In the genomic region with DNA sequence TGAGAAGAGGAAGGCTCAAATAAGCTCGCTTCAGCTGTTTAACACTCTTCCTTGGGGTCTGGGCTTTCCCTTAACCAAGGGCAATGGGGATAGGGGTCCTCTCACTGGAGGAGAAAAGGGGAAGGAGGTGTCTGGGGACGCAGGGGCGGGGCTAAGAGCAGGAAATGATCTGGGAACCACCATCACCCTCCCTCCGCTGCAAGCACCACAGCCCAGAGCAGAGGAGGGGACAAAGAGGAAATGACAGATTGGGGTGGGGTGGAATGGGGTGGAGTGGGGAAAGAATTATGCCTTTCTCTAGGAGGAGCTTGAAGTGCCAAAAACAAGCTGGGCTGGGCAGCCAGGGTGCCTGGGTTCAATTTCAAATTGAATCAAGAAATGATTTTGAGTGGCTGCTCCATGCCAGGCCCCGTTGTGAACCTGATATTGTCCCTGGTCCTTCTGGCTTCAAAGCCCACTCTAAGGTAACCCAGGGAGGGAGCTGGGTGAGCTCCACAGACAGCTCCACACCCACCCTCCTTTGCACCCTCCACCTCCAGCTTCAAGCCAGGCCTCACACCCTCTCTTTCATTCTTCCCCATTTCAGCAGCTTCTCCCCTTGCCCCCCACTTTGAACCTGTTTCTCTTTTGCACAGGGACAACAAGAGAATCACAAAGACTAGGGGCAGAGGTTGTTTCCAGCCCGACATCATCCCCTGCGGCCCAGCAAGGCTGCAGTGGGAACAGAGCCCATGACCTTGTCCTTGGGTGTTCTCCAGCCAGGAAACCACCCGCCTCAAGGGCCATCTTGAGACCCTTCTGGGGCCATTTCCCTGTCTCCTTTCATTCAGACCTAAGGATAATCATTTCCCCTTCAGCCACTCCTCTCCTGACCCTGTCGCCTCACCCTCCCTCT, we compare ENCODE assay signal across 1 cellular context.
TF ChIP-seq lines count a peak whose summit lies in the region.

No MANE protein-coding gene starts in this region.

TF ChIP-seq in GM12878, 131 proteins besides CTCF, POLR2A, EP300 and RAD21:
- TF ChIP-seq E2F4 (IDR thresholded peaks at IDR 0.05; ENCODE audit: low read depth, low read length) (no peak), NFIC (IDR thresholded peaks at IDR 0.05; ENCODE audit: low read depth, low read length) (no peak), ATF7 (IDR thresholded peaks at IDR 0.05; ENCODE audit: low read depth) (peak; percentile 46), ZBTB11 (CRISPR knock-in tag; IDR thresholded peaks at IDR 0.05) (no peak), POU2F2 (IDR thresholded peaks at IDR 0.05; ENCODE audit: borderline replicate concordance, low read depth, low read length) (peak; percentile 44; the same call in 2 of the 3 replicates), SRF (IDR thresholded peaks at IDR 0.05; ENCODE audit: low read depth in 2 of 2, low read length in 2 of 2) (0 out of 4 replicates have a peak, but pooled peaks of 1 of the 2 experiments have one; percentile 36), CBX5 (IDR thresholded peaks at IDR 0.05; ENCODE audit: low read depth) (no peak), ZBED1 (IDR thresholded peaks at IDR 0.05; ENCODE audit: borderline replicate concordance) (peak; percentile 44; the same call in 1 of the 2 replicates), BMI1 (IDR thresholded peaks at IDR 0.05; ENCODE audit: borderline replicate concordance) (0 out of 2 replicates have a peak, but pooled peaks have one; percentile 34), LARP7 (IDR thresholded peaks at IDR 0.05) (no peak), PKNOX1 (IDR thresholded peaks at IDR 0.05) (peak; percentile 61), PML (IDR thresholded peaks at IDR 0.05; ENCODE audit: low read length) (peak; percentile 54; the same call in 1 of the 2 replicates), JUNB (IDR thresholded peaks at IDR 0.05) (no peak), MTA3 (IDR thresholded peaks at IDR 0.05; ENCODE audit: borderline replicate concordance, low read length) (peak; percentile 88; the same call in 1 of the 2 replicates), ETV6 (conservative IDR thresholded peaks at IDR 0.05 in 1 of 2, IDR thresholded peaks at IDR 0.05 in 1 of 2; ENCODE audit: borderline replicate concordance in 1 of 2, low read depth in 1 of 2) (0 out of 4 replicates have a peak, but pooled peaks of 1 of the 2 experiments have one; percentile 25), POLR2AphosphoS5 (IDR thresholded peaks at IDR 0.05; ENCODE audit: low read length) (peak; percentile 93), EED (IDR thresholded peaks at IDR 0.05; ENCODE audit: low read depth) (peak; percentile 48), NRF1 (conservative IDR thresholded peaks at IDR 0.05; ENCODE audit: low read depth, low read length) (no peak), CBFB (IDR thresholded peaks at IDR 0.05; ENCODE audit: low read depth) (no peak), HDGF (IDR thresholded peaks at IDR 0.05) (peak; percentile 93), ESRRA (IDR thresholded peaks at IDR 0.05; ENCODE audit: low read length) (peak; percentile 56; the same call in 1 of the 2 replicates), RBBP5 (conservative IDR thresholded peaks at IDR 0.05) (no peak), GABPA (IDR thresholded peaks at IDR 0.05; ENCODE audit: low read depth) (peak; percentile 69; the same call in 1 of the 2 replicates), DPF2 (IDR thresholded peaks at IDR 0.05) (peak; percentile 11; the same call in 1 of the 2 replicates), RUNX3 (IDR thresholded peaks at IDR 0.05; ENCODE audit: low read length) (no peak; the same call in none of the 2 replicates), NBN (IDR thresholded peaks at IDR 0.05) (peak; percentile 32; the same call in 1 of the 2 replicates), SUZ12 (IDR thresholded peaks at IDR 0.05; ENCODE audit: unreplicated experiment) (no peak), RCOR1 (conservative IDR thresholded peaks at IDR 0.05; ENCODE audit: low read depth, low read length) (no peak), CREB1 (IDR thresholded peaks at IDR 0.05; ENCODE audit: low read depth) (peak; percentile 72), CHD4 (IDR thresholded peaks at IDR 0.05) (no peak), ZNF207 (IDR thresholded peaks at IDR 0.05; ENCODE audit: borderline replicate concordance) (no peak), YY1 (IDR thresholded peaks at IDR 0.05; ENCODE audit: low read depth, low read length) (peak; percentile 59), SMARCA5 (IDR thresholded peaks at IDR 0.05) (no peak), SMAD1 (IDR thresholded peaks at IDR 0.05; ENCODE audit: low read depth, partially characterized antibody) (peak; percentile 35), SMAD5 (IDR thresholded peaks at IDR 0.05; ENCODE audit: low read depth) (peak; percentile 29; the same call in 1 of the 2 replicates), ZNF622 (IDR thresholded peaks at IDR 0.05) (no peak), SPI1 (IDR thresholded peaks at IDR 0.05; ENCODE audit: borderline replicate concordance, insufficient read depth, low read depth, low read length) (peak; percentile 69), RELB (IDR thresholded peaks at IDR 0.05; ENCODE audit: low read depth) (peak; percentile 64; the same call in 1 of the 2 replicates), PAX5 (IDR thresholded peaks at IDR 0.05; ENCODE audit: borderline replicate concordance, low read depth, low read length) (peak; percentile 19; the same call in 1 of the 2 replicates), ZSCAN29 (IDR thresholded peaks at IDR 0.05) (no peak), IKZF2 (IDR thresholded peaks at IDR 0.05) (peak; percentile 49 to 71; a peak in 3 of 4 replicates), EGR1 (IDR thresholded peaks at IDR 0.05; ENCODE audit: borderline replicate concordance in 1 of 2, low read depth in 2 of 2, low read length in 2 of 2) (0 out of 3 replicates have a peak, but pooled peaks of 1 of the 2 experiments have one; percentile 5), MLLT1 (IDR thresholded peaks at IDR 0.05) (0 out of 2 replicates have a peak, but pooled peaks have one; percentile 35), GATAD2B (conservative IDR thresholded peaks at IDR 0.05; ENCODE audit: low read depth) (no peak)
- TF ChIP-seq, protein P1, sequence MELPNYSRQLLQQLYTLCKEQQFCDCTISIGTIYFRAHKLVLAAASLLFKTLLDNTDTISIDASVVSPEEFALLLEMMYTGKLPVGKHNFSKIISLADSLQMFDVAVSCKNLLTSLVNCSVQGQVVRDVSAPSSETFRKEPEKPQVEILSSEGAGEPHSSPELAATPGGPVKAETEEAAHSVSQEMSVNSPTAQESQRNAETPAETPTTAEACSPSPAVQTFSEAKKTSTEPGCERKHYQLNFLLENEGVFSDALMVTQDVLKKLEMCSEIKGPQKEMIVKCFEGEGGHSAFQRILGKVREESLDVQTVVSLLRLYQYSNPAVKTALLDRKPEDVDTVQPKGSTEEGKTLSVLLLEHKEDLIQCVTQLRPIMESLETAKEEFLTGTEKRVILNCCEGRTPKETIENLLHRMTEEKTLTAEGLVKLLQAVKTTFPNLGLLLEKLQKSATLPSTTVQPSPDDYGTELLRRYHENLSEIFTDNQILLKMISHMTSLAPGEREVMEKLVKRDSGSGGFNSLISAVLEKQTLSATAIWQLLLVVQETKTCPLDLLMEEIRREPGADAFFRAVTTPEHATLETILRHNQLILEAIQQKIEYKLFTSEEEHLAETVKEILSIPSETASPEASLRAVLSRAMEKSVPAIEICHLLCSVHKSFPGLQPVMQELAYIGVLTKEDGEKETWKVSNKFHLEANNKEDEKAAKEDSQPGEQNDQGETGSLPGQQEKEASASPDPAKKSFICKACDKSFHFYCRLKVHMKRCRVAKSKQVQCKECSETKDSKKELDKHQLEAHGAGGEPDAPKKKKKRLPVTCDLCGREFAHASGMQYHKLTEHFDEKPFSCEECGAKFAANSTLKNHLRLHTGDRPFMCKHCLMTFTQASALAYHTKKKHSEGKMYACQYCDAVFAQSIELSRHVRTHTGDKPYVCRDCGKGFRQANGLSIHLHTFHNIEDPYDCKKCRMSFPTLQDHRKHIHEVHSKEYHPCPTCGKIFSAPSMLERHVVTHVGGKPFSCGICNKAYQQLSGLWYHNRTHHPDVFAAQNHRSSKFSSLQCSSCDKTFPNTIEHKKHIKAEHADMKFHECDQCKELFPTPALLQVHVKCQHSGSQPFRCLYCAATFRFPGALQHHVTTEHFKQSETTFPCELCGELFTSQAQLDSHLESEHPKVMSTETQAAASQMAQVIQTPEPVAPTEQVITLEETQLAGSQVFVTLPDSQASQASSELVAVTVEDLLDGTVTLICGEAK (IDR thresholded peaks at IDR 0.05; ENCODE audit: borderline replicate concordance) = peak; percentile 66; the same call in 1 of the 2 replicates
- TF ChIP-seq, protein P2, sequence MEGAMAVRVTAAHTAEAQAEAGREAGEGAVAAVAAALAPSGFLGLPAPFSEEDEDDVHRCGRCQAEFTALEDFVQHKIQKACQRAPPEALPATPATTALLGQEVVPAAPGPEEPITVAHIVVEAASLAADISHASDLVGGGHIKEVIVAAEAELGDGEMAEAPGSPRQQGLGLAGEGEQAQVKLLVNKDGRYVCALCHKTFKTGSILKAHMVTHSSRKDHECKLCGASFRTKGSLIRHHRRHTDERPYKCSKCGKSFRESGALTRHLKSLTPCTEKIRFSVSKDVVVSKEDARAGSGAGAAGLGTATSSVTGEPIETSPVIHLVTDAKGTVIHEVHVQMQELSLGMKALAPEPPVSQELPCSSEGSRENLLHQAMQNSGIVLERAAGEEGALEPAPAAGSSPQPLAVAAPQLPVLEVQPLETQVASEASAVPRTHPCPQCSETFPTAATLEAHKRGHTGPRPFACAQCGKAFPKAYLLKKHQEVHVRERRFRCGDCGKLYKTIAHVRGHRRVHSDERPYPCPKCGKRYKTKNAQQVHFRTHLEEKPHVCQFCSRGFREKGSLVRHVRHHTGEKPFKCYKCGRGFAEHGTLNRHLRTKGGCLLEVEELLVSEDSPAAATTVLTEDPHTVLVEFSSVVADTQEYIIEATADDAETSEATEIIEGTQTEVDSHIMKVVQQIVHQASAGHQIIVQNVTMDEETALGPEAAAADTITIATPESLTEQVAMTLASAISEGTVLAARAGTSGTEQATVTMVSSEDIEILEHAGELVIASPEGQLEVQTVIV (IDR thresholded peaks at IDR 0.05; ENCODE audit: borderline replicate concordance, partially characterized antibody) = no peak
TF ChIP-seq in GM12878: peak in this region for 27.
